ENCODE assay signal across 1 cellular context in genomic region chr12:71636704-71637115, GRCh38.
TF ChIP-seq lines count a peak whose summit lies in the region.

No MANE protein-coding gene starts in this region.

TF ChIP-seq in HepG2, 621 proteins besides CTCF, POLR2A, EP300 and RAD21:
- no peak for TF ChIP-seq SAFB2 (CRISPR knock-in tag; IDR thresholded peaks at IDR 0.05; ENCODE audit: borderline replicate concordance, low read depth)
- no peak for TF ChIP-seq HOXA5 (CRISPR knock-in tag; IDR thresholded peaks at IDR 0.05)
- TF ChIP-seq ESRRA (CRISPR knock-in tag; IDR thresholded peaks at IDR 0.05; ENCODE audit: low read depth): no peak
- TF ChIP-seq ZNF781 (CRISPR knock-in tag; IDR thresholded peaks at IDR 0.05; ENCODE audit: borderline replicate concordance, not compliant biosample characterization): no peak
- TF ChIP-seq HOMEZ (CRISPR knock-in tag; IDR thresholded peaks at IDR 0.05; ENCODE audit: low read depth): no peak
- TF ChIP-seq ZNF644 (CRISPR knock-in tag; IDR thresholded peaks at IDR 0.05; ENCODE audit: low read depth): no peak
- TF ChIP-seq KAT8 (CRISPR knock-in tag; IDR thresholded peaks at IDR 0.05): no peak
- no peak for TF ChIP-seq ZKSCAN5 (CRISPR knock-in tag; IDR thresholded peaks at IDR 0.05)
- TF ChIP-seq SMC3 (IDR thresholded peaks at IDR 0.05; ENCODE audit: low read length): peak; percentile 14; the same call in 1 of the 2 replicates
- peak; percentile 66 for TF ChIP-seq STAG1 (CRISPR knock-in tag; IDR thresholded peaks at IDR 0.05)
